ENCODE assay signal across 10 cellular contexts in the genomic region with DNA sequence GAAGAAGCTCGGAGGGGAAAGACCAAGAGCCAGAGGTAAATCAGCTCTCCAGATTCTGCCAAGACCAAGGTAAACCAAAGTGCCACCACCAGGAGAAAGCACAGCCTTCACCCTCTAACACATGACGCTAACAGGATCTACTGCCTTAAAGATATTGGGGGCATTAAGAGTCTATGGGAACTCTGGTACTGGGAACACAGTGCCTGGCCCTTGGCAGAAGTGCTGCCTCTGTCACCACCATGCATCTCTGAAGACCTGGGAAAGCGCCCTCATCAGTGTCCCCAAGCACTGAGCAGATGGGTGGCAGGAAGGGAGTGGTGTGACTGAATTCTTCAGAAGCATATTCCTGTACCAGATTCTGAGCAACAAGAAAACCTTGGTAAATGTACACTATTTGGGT.
DNase-seq lines count a peak whose midpoint lies in the region; ATAC-seq and TF ChIP-seq lines count a peak whose summit lies in the region.
"Had no signal": no experiment of that assay in that cellular context is flagged by ENCODE, and none has a peak within 500 bp of the region (broad histone marks: within the 10 kb centered on the region; RNA-seq: fewer than 3 reads in every experiment).

No MANE protein-coding gene starts in this region.

- H3K9me3 Mint-ChIP-seq in dendritic cell treated with granulocyte-macrophage colony-stimulating factor and Interleukin-4, amounts not matched to agents 40 ng/mL and 50 ng/mL, for 4 days, result no peaks in the 10 kb centered on the region
- no peaks in the 10 kb centered on the region for H3K9me3 Mint-ChIP-seq in nephron progenitor cell

- intact Hi-C loops in dendritic cell treated with granulocyte-macrophage colony-stimulating factor and Interleukin-4, amounts not matched to agents 40 ng/mL and 50 ng/mL, for 4 days (cut with micrococcal nuclease), result no loop called here

- H3K4me3 ChIP-seq in BLaER1, result peak overlapping the region; percentile 82

- H3K27ac Mint-ChIP-seq in dendritic cell treated with granulocyte-macrophage colony-stimulating factor and Interleukin-4, amounts not matched to agents 40 ng/mL and 50 ng/mL, for 4 days, result no peak overlapping the region
- peak overlapping the region; percentile 54 for H3K27ac Mint-ChIP-seq in nephron progenitor cell

- H3K4me1 ChIP-seq in BLaER1, result peaks cover 26% of the 10 kb centered on the region

- no peaks in the 10 kb centered on the region for H3K27me3 ChIP-seq in BLaER1

- TF ChIP-seq CTCF in nephron progenitor cell (IDR thresholded peaks at IDR 0.05), result no peak

- H4K20me1 ChIP-seq in BLaER1, result no peaks in the 10 kb centered on the region

- H3K27me3 Mint-ChIP-seq in dendritic cell treated with granulocyte-macrophage colony-stimulating factor and Interleukin-4, amounts not matched to agents 40 ng/mL and 50 ng/mL, for 4 days, result peaks cover 7% of the 10 kb centered on the region
- H3K27me3 Mint-ChIP-seq in nephron progenitor cell (ENCODE audit: low read depth, poor library complexity), result peaks cover 16% of the 10 kb centered on the region

- no peak overlapping the region for H3K27ac ChIP-seq in BLaER1
- H3K27ac ChIP-seq: WERI-Rb-1 had no signal

- H3K9ac ChIP-seq in BLaER1, result peak overlapping the region; percentile 24; the same call in 1 of the 2 replicates

- peaks cover 22% of the 10 kb centered on the region for H3K4me1 Mint-ChIP-seq in dendritic cell treated with granulocyte-macrophage colony-stimulating factor and Interleukin-4, amounts not matched to agents 40 ng/mL and 50 ng/mL, for 4 days (ENCODE audit: low read depth)
- H3K4me1 Mint-ChIP-seq in nephron progenitor cell, result peaks cover 55% of the 10 kb centered on the region

- peak overlapping the region; percentile 2 for H3K4me3 Mint-ChIP-seq in dendritic cell treated with granulocyte-macrophage colony-stimulating factor and Interleukin-4, amounts not matched to agents 40 ng/mL and 50 ng/mL, for 4 days
- H3K4me3 Mint-ChIP-seq in nephron progenitor cell, result peak overlapping the region; percentile 94

- H3K9me3 ChIP-seq in BLaER1, result no peaks in the 10 kb centered on the region

- ATAC-seq in HG03442 (IDR thresholded peaks at IDR 0.05; ENCODE audit: unreplicated experiment), result no peak

- peaks cover 33% of the 10 kb centered on the region for H3K36me3 ChIP-seq in BLaER1

- H3K36me3 Mint-ChIP-seq in dendritic cell treated with granulocyte-macrophage colony-stimulating factor and Interleukin-4, amounts not matched to agents 40 ng/mL and 50 ng/mL, for 4 days (ENCODE audit: low read depth), result peaks cover 33% of the 10 kb centered on the region
- H3K36me3 Mint-ChIP-seq in nephron progenitor cell (ENCODE audit: low read depth), result peaks cover 39% of the 10 kb centered on the region

- H3K4me2 ChIP-seq in BLaER1, result peak overlapping the region; percentile 84

- DNase-seq in NAMALWA (ENCODE audit: low spot score) (peak; percentile 14), nephron progenitor cell (no peak), hippocampal formation (lab: John Stamatoyannopoulos, UW) (no peak), NCI-H1092 (lab: John Stamatoyannopoulos, UW) (no peak)
- no peak for DNase-seq in stimulated activated CD4-positive, alpha-beta T cell treated with anti-CD3 and anti-CD28 coated beads, Interleukin-4, amount 100 ng/mL, for 1 hour
- DNase-seq: GOT3, WERI-Rb-1 had no signal
